Comparison of ENCODE assay signal across 19 cellular contexts in the genomic region with DNA sequence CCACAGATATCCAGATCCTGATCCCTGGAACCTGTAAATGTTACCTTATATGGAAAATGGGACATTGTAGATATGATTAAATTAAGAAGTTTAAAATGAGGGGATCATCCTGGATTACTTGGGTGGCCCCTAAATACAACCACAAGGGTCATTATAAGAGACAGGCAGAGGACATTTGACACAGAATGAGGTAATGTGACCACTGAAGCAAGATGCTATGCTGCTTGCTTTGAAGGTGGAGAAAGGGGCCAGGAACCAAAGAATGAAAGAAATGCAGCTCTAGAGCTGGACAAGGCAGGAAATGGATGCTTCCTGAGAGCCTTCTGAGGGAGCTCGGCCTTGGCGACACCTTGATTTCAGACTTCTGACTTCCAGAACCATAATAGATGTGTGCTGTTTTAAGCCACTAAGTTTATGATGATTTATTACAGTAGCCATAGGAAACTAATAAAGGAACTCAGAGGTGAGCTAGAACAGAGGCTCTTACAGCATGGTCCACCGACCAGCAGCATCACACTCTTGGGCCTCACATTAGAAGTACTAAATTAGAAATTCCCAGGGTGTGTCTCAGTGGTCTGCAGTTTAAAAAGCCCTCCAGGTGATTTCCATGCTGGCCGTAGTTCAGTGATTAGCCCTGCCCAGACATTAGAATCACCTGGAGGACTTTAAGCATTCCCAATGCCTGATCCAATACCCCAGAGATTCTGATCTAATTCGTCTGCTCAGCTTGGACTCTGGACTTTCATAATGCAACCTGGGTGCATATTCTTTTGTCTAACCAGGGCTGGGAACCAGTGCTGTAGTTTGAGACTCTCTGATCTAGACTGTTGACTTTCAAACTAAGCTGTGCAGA. TPM values are rescaled to one million over a fixed set of nuclear protein-coding genes. Genes with fewer than 3 reads are reported as not detected.
A peak's percentile ranks its signal among the peaks of the same experiment; 100 is the strongest.
DNase-seq lines count a peak whose midpoint lies in the region; ATAC-seq, FAIRE-seq and TF ChIP-seq lines count a peak whose summit lies in the region.
"Had no signal": no experiment of that assay in that cellular context is flagged by ENCODE, and none has a peak within 500 bp of the region (broad histone marks: within the 10 kb centered on the region; RNA-seq: fewer than 3 reads in every experiment).

No MANE protein-coding gene starts in this region.

- no peak overlapping the region for H3K18ac ChIP-seq in IMR-90 (ENCODE audit: low read depth, low read length)
- H3K18ac ChIP-seq in mesenchymal stem cell (ENCODE audit: low read depth in 1 of 2, low read length in 2 of 2): no peak overlapping the region

- no peak for ATAC-seq in IMR-90 (ENCODE audit: low read depth)
- ATAC-seq: CD8-positive, alpha-beta T cell had no signal

- H3K27ac ChIP-seq in IMR-90 (ENCODE audit: insufficient read depth, low read length) (no peak overlapping the region), skeletal muscle tissue (ENCODE audit: low read depth, low read length) (peak overlapping the region; percentile 27), mesenchymal stem cell (ENCODE audit: low read length, poor library complexity, severe bottlenecking) (no peak overlapping the region)
- H3K27ac ChIP-seq: 22Rv1 had no signal

- H2BK5ac ChIP-seq in IMR-90 (ENCODE audit: low read depth, low read length, poor library complexity, severe bottlenecking) (no peak overlapping the region), mesenchymal stem cell (ENCODE audit: low read depth, low read length, poor library complexity, severe bottlenecking) (no peak overlapping the region)

- H2AFZ ChIP-seq in IMR-90 (replicated peaks; ENCODE audit: low read length, poor library complexity) (no peak overlapping the region), mesenchymal stem cell (ENCODE audit: low read depth, low read length) (no peak overlapping the region)

- no peak overlapping the region for H2BK20ac ChIP-seq in IMR-90 (ENCODE audit: low read depth, low read length)

- H3K36me3 ChIP-seq in IMR-90 (ENCODE audit: control insufficient read depth, insufficient read depth, low read length) (no peaks in the 10 kb centered on the region), skeletal muscle tissue (ENCODE audit: control insufficient read depth in 3 of 3, insufficient read depth in 3 of 3, low read length in 3 of 3) (peaks cover 0 to 2% (median 0%) of the 10 kb centered on the region in 3 donors), mesenchymal stem cell (ENCODE audit: control insufficient read depth in 1 of 2, insufficient read depth in 2 of 2, low read depth in 1 of 2, low read length in 2 of 2) (no peaks in the 10 kb centered on the region)
- H3K36me3 ChIP-seq: BE2C had no signal

- H3K9me3 ChIP-seq in IMR-90 (ENCODE audit: control insufficient read depth, insufficient read depth, low read length): no peaks in the 10 kb centered on the region
- no peaks in the 10 kb centered on the region for H3K9me3 ChIP-seq in skeletal muscle tissue (ENCODE audit: control insufficient read depth in 3 of 3, low read length in 3 of 3)
- H3K9me3 ChIP-seq in mesenchymal stem cell (ENCODE audit: control insufficient read depth, low read length): no peaks in the 10 kb centered on the region
- H3K9me3 ChIP-seq: BE2C had no signal

- H3K14ac ChIP-seq in IMR-90 (replicated peaks; ENCODE audit: low read depth, low read length): no peak overlapping the region
- H3K14ac ChIP-seq in mesenchymal stem cell (ENCODE audit: low read length in 2 of 2): no peak overlapping the region

- H3K4ac ChIP-seq in IMR-90 (ENCODE audit: low read depth, low read length) (no peak overlapping the region), mesenchymal stem cell (ENCODE audit: low read depth in 1 of 2, low read length in 2 of 2) (no peak overlapping the region)

- H4K91ac ChIP-seq in IMR-90 (ENCODE audit: insufficient read depth, low read depth, low read length) (no peak overlapping the region), mesenchymal stem cell (ENCODE audit: low read length) (no peak overlapping the region)

- H2BK15ac ChIP-seq in IMR-90 (ENCODE audit: low read depth, low read length) (no peak overlapping the region), mesenchymal stem cell (ENCODE audit: low read depth, poor library complexity, severe bottlenecking) (no peak overlapping the region)

- intact Hi-C loops in IMR-90 (cut with micrococcal nuclease): no loop called here

- no peak overlapping the region for H2BK120ac ChIP-seq in IMR-90 (ENCODE audit: low read depth, low read length)
- H2BK120ac ChIP-seq in mesenchymal stem cell (ENCODE audit: low read depth, low read length): no peak overlapping the region

- H2AK9ac ChIP-seq in IMR-90 (replicated peaks; ENCODE audit: low read depth, low read length, poor library complexity): peak overlapping the region; percentile 52

- no peak for FAIRE-seq in GM19239 (lab: Jason Lieb, UNC)
- FAIRE-seq: H1 had no signal

- no peaks in the 10 kb centered on the region for H3K79me1 ChIP-seq in IMR-90 (ENCODE audit: low read depth in 1 of 2, low read length in 2 of 2)
- no peaks in the 10 kb centered on the region for H3K79me1 ChIP-seq in mesenchymal stem cell (replicated peaks; ENCODE audit: low read length, poor library complexity, severe bottlenecking)

- H3K4me3 ChIP-seq in IMR-90 (ENCODE audit: insufficient read depth, low read depth, low read length) (no peak overlapping the region), skeletal muscle tissue (ENCODE audit: low read length in 3 of 3) (no peak overlapping the region), mesenchymal stem cell (ENCODE audit: insufficient read depth in 1 of 2, low read depth in 1 of 2, low read length in 2 of 2) (no peak overlapping the region)

- H3K4me1 ChIP-seq in IMR-90 (ENCODE audit: control insufficient read depth, insufficient read depth, low read length): no peaks in the 10 kb centered on the region
- H3K4me1 ChIP-seq in skeletal muscle tissue (ENCODE audit: control insufficient read depth in 3 of 3, insufficient read depth in 3 of 3, low read length in 3 of 3): peaks cover 10 to 58% (median 46%) of the 10 kb centered on the region in 3 donors
- H3K4me1 ChIP-seq in mesenchymal stem cell (ENCODE audit: control insufficient read depth, insufficient read depth, low read depth, low read length): no peaks in the 10 kb centered on the region
- H3K4me1 ChIP-seq: BE2C had no signal

- H3K9me1 ChIP-seq in IMR-90 (ENCODE audit: insufficient read depth, low read length): 0 out of 2 replicates have a peak, but pooled peaks cover 3% of the 10 kb centered on the region

- 75% methylated on average over 1 of the region's 5 CpGs; no CpG with 5 or more reads in 1 of the 2 experiments for WGBS in IMR-90 (ENCODE audit: extremely low coverage in 2 of 2, insufficient read length in 1 of 2), 2 experiments
- WGBS in mesenchymal stem cell: 84% methylated on average over 4 of the region's 5 CpGs

- H2BK12ac ChIP-seq in mesenchymal stem cell (ENCODE audit: low read length in 2 of 2): no peak overlapping the region

- H3K27me3 ChIP-seq in IMR-90 (ENCODE audit: control insufficient read depth, insufficient read depth, low read length) (peaks cover 2% of the 10 kb centered on the region), skeletal muscle tissue (ENCODE audit: control insufficient read depth in 3 of 3, insufficient read depth in 3 of 3, low read length in 3 of 3) (no peaks in the 10 kb centered on the region), mesenchymal stem cell (ENCODE audit: control insufficient read depth in 1 of 2, insufficient read depth in 1 of 2, low read length in 2 of 2) (no peaks in the 10 kb centered on the region)
- H3K27me3 ChIP-seq: BE2C had no signal

- H4K5ac ChIP-seq in IMR-90 (ENCODE audit: low read depth, low read length): no peak overlapping the region

- no peak overlapping the region for H3K56ac ChIP-seq in IMR-90 (ENCODE audit: extremely low read depth, insufficient read depth, low read length)

- DNase-seq in NCI-H82 (lab: John Stamatoyannopoulos, UW): peak; percentile 51
- no peak for DNase-seq in NCI-H82 treated with DMSO at 0.1 percent for 48 hours (lab: John Stamatoyannopoulos, UW; ENCODE audit: unreplicated experiment)
- DNase-seq in IMR-90: no peak
- peak; percentile 20 for DNase-seq in kidney tubule cell (ENCODE audit: low spot score)
- no peak for DNase-seq in GM19239 (ENCODE audit: insufficient read length, low spot score)
- DNase-seq in NCI-H2227 treated with DMSO at 0.1 percent for 48 hours (lab: John Stamatoyannopoulos, UW): no peak
- no peak for DNase-seq in mesenchymal stem cell
- DNase-seq: BE2C; CD8-positive, alpha-beta T cell; DMS 273 treated with DMSO at 0.1 percent for 48 hours; KG1; NCI-H1436; NCI-H2029; NCI-H2171; NCI-H446 treated with DMSO at 0.1 percent for 48 hours; RPMI8226 had no signal

- in situ Hi-C loops in IMR-90 (cut with MboI; ENCODE audit: low sequenced_read_pairs): no loop called here

- CTCF ChIA-PET in IMR-90 (lab: Yijun Ruan, JAX): no interaction called here

- TF ChIP-seq CTCF in IMR-90 (conservative IDR thresholded peaks at IDR 0.05; ENCODE audit: low read depth, low read length): no peak

- no peaks in the 10 kb centered on the region for H4K20me1 ChIP-seq in IMR-90 (ENCODE audit: insufficient read depth, low read length)

- dilution Hi-C loops in IMR-90 (cut with HindIII; ENCODE audit: low sequenced_read_pairs, unreplicated experiment): no loop called here

- H3K4me2 ChIP-seq in IMR-90 (ENCODE audit: low read depth, low read length): no peak overlapping the region
- H3K4me2 ChIP-seq in mesenchymal stem cell (ENCODE audit: low read length, poor library complexity, severe bottlenecking): no peak overlapping the region

- no peak for TF ChIP-seq POLR2A in IMR-90 (IDR thresholded peaks at IDR 0.05; ENCODE audit: low read depth, low read length)

- no peak overlapping the region for H2AK5ac ChIP-seq in IMR-90 (ENCODE audit: low read depth, low read length)
- H2AK5ac ChIP-seq in mesenchymal stem cell (ENCODE audit: low read length, severe bottlenecking): no peak overlapping the region

- POLR2A ChIA-PET in IMR-90 (lab: Charles Lee; ENCODE audit: unreplicated experiment): no interaction called here

- no peak for TF ChIP-seq RAD21 in IMR-90 (IDR thresholded peaks at IDR 0.05; ENCODE audit: low read length)

- H4K8ac ChIP-seq in IMR-90 (ENCODE audit: low read depth in 2 of 2, low read length in 2 of 2): no peak overlapping the region
- no peak overlapping the region for H4K8ac ChIP-seq in mesenchymal stem cell (ENCODE audit: low read length)

- H3K23ac ChIP-seq in IMR-90 (ENCODE audit: low read depth, low read length): no peak overlapping the region
- H3K23ac ChIP-seq in mesenchymal stem cell (ENCODE audit: low read length in 2 of 2): no peak overlapping the region

- H3K9ac ChIP-seq in IMR-90 (ENCODE audit: low read depth, low read length) (no peak overlapping the region), skeletal muscle tissue (ENCODE audit: low read depth in 1 of 3, low read length in 3 of 3) (no peak overlapping the region), mesenchymal stem cell (ENCODE audit: low read length) (no peak overlapping the region)

- no TSS peak for BruUV-seq in IMR-90 (replicated peaks; lab: Mats Ljungman, UMichigan)

TF ChIP-seq in IMR-90, 13 proteins besides CTCF, POLR2A, EP300 and RAD21 (continues in another document):
- no peak for TF ChIP-seq SMC3 (IDR thresholded peaks at IDR 0.05; ENCODE audit: low read depth, low read length)

RNA-seq across cellular contexts. Expression of a gene that starts 7.5 kb away (rescaled TPM):
- total RNA-seq in IMR-90 (2012; rRNA removed) (under 0.01 and 0.18 TPM in 2 replicates), skeletal muscle tissue (14.1 TPM)
- polyA plus RNA-seq in IMR-90 (2012; rRNA removed): 0.65 and 1.0 TPM in 2 replicates
- polyA plus RNA-seq in IMR-90 (2012; cell fraction: cytosol; rRNA removed): 0.21 and 0.30 TPM in 2 replicates
- polyA plus RNA-seq in IMR-90 (2012; cell fraction: nucleus; rRNA removed; ENCODE audit: low replicate concordance): 5.7 and 6.6 TPM in 2 replicates
- 0.37 TPM for polyA plus RNA-seq in mesenchymal stem cell (2013, experiment 1 of 2)
- polyA plus RNA-seq in mesenchymal stem cell (2013, experiment 2 of 2): 0.47 TPM

Comparison
In these comparisons a context has a peak if more than half of its experiments do, and no peak if none do; other contexts are left out.
1. DNase-seq: peak in NCI-H82 (single experiment) and kidney tubule cell (single experiment); none in NCI-H82 treated with DMSO at 0.1 percent for 48 hours (single experiment), IMR-90 (single experiment), GM19239 (single experiment), NCI-H2227 treated with DMSO at 0.1 percent for 48 hours (single experiment) and mesenchymal stem cell (single experiment).
2. RNA of a gene that starts 7.5 kb away (total RNA-seq): 14.1 TPM in skeletal muscle tissue (single experiment); under 0.01 to 0.18 TPM in IMR-90; every median in the first group is over 10 times any median in the second.